In genomic region chr6:31541658-31542521, GRCh38 we compare ENCODE assay signal across 1 cellular context.
TF ChIP-seq lines count a peak whose summit lies in the region.

DDX39B (minus strand) TSS chr6:31542003; CDS start chr6:31540532, 1,471 bp downstream.

TF ChIP-seq in HEK293, 187 proteins besides CTCF, POLR2A, EP300 and RAD21 (continued from another document and continues in another):
- TF ChIP-seq ZNF518A (tag by site-specific recombination; conservative IDR thresholded peaks at IDR 0.05; ENCODE audit: low read depth) (peak; percentile 88), ZBTB48 (tag by site-specific recombination; IDR thresholded peaks at IDR 0.05) (peak; percentile 66), ZNF302 (tag by site-specific recombination; IDR thresholded peaks at IDR 0.05; ENCODE audit: low read depth) (no peak), ZNF2 (tag by site-specific recombination; IDR thresholded peaks at IDR 0.05) (peak; percentile 98), ZNF133 (tag by site-specific recombination; IDR thresholded peaks at IDR 0.05) (no peak), GLIS1 (tag by site-specific recombination; IDR thresholded peaks at IDR 0.05) (no peak), ZNF148 (tag by site-specific recombination; IDR thresholded peaks at IDR 0.05; ENCODE audit: borderline replicate concordance) (no peak), ZBTB20 (tag by site-specific recombination; IDR thresholded peaks at IDR 0.05) (peak; percentile 95), ZNF692 (tag by site-specific recombination; IDR thresholded peaks at IDR 0.05) (no peak; the same call in 1 of the 2 replicates), ZNF596 (tag by site-specific recombination; IDR thresholded peaks at IDR 0.05) (no peak), ZNF335 (tag by site-specific recombination; conservative IDR thresholded peaks at IDR 0.05) (peak; percentile 100), BCL11A (tag by site-specific recombination; IDR thresholded peaks at IDR 0.05; ENCODE audit: low read depth) (no peak), ZNF398 (tag by site-specific recombination; IDR thresholded peaks at IDR 0.05) (0 out of 2 replicates have a peak, but pooled peaks have one; percentile 43), TRIM28 (IDR thresholded peaks at IDR 0.05; ENCODE audit: borderline replicate concordance, low read length) (peak; percentile 44; the same call in 1 of the 2 replicates), YY1 (tag by site-specific recombination; IDR thresholded peaks at IDR 0.05) (peak; percentile 99), ZSCAN5A (tag by site-specific recombination; IDR thresholded peaks at IDR 0.05) (0 out of 2 replicates have a peak, but pooled peaks have one; percentile 46), GLI4 (tag by site-specific recombination; IDR thresholded peaks at IDR 0.05) (peak; percentile 96), ZNF473 (tag by site-specific recombination; IDR thresholded peaks at IDR 0.05) (no peak), IKZF3 (tag by site-specific recombination; IDR thresholded peaks at IDR 0.05) (no peak; the same call in 1 of the 2 replicates), ATF2 (tag by site-specific recombination; IDR thresholded peaks at IDR 0.05; ENCODE audit: low read depth) (no peak), ZNF155 (tag by site-specific recombination; IDR thresholded peaks at IDR 0.05) (no peak), OSR2 (tag by site-specific recombination; IDR thresholded peaks at IDR 0.05) (no peak), ZFHX2 (tag by site-specific recombination; conservative IDR thresholded peaks at IDR 0.05) (no peak), ZNF639 (tag by site-specific recombination; IDR thresholded peaks at IDR 0.05) (peak; percentile 85), ZNF776 (tag by site-specific recombination; IDR thresholded peaks at IDR 0.05; ENCODE audit: borderline replicate concordance) (no peak), ZNF501 (tag by site-specific recombination; IDR thresholded peaks at IDR 0.05) (peak; percentile 93; the same call in 1 of the 2 replicates), ZNF600 (tag by site-specific recombination; IDR thresholded peaks at IDR 0.05) (no peak), BCL6B (tag by site-specific recombination; IDR thresholded peaks at IDR 0.05) (no peak), MYNN (tag by site-specific recombination; IDR thresholded peaks at IDR 0.05; ENCODE audit: borderline replicate concordance) (no peak), ZFP41 (tag by site-specific recombination; IDR thresholded peaks at IDR 0.05; ENCODE audit: borderline replicate concordance) (no peak), SP2 (tag by site-specific recombination; IDR thresholded peaks at IDR 0.05) (peak; percentile 90), ZNF223 (tag by site-specific recombination; IDR thresholded peaks at IDR 0.05) (no peak), ZNF621 (tag by site-specific recombination; IDR thresholded peaks at IDR 0.05) (no peak), ZFP3 (tag by site-specific recombination; IDR thresholded peaks at IDR 0.05; ENCODE audit: low read depth) (no peak), FEZF1 (tag by site-specific recombination; IDR thresholded peaks at IDR 0.05) (peak; percentile 63), ZNF132 (tag by site-specific recombination; IDR thresholded peaks at IDR 0.05; ENCODE audit: borderline replicate concordance) (no peak), SCRT2 (tag by site-specific recombination; IDR thresholded peaks at IDR 0.05) (peak; percentile 79), HIC1 (tag by site-specific recombination; IDR thresholded peaks at IDR 0.05) (no peak), ZNF792 (tag by site-specific recombination; IDR thresholded peaks at IDR 0.05) (no peak), MEIS1 (CRISPR knock-in tag; IDR thresholded peaks at IDR 0.05; ENCODE audit: borderline replicate concordance) (no peak), KLF9 (tag by site-specific recombination; IDR thresholded peaks at IDR 0.05; ENCODE audit: low read depth) (peak; percentile 24; the same call in 1 of the 2 replicates), ZNF830 (tag by site-specific recombination; IDR thresholded peaks at IDR 0.05; ENCODE audit: low read depth) (no peak), ZNF791 (tag by site-specific recombination; IDR thresholded peaks at IDR 0.05) (no peak), ZNF76 (tag by site-specific recombination; IDR thresholded peaks at IDR 0.05; ENCODE audit: borderline replicate concordance, low read depth) (peak; percentile 87)
